26 cellular contexts compared by ENCODE assay signal in the genomic region with DNA sequence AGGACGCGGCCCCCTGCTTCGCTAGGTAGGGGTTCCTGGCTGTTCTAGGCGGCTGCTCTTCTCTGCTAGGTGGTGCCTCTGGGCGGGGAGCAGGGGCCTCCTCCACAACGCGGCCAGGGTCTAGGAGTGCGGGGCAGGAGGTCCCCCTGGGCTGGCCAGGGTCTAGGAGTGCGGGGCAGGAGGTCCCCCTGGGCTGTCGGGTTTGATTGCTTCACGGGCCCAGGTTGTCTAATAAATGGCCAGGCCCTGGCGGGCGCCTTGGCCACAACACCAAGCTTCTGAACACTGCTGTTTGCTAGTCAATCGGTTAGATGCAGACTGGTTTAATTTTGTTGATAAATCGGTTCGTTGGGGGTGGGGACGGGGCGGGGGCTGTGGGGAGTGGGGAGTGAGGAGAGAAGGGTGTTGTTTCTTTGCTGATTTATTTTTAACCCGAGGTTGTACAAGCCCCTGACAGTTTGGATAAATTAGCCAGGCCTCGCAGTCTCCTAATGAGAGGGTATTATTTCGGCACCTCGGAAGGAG. TPM values are rescaled to one million over a fixed set of nuclear protein-coding genes. Genes with fewer than 3 reads are reported as not detected.
A peak's percentile ranks its signal among the peaks of the same experiment; 100 is the strongest.
DNase-seq lines count a peak whose midpoint lies in the region; ATAC-seq and TF ChIP-seq lines count a peak whose summit lies in the region.
"Had no signal": no experiment of that assay in that cellular context is flagged by ENCODE, and none has a peak within 500 bp of the region (broad histone marks: within the 10 kb centered on the region; RNA-seq: fewer than 3 reads in every experiment).

No MANE protein-coding gene starts in this region.

- POLR2A ChIA-PET in activated naive CD8-positive, alpha-beta T cell treated with anti-CD3 and anti-CD28 coated beads, Interleukin-2, amount 10 ng/mL, durations not matched to agents 7 days and 5 days (lab: Charles Lee) = no interaction called here
- POLR2A ChIA-PET in naive thymus-derived CD8-positive, alpha-beta T cell (lab: Charles Lee) = no interaction called here

- no peaks in the 10 kb centered on the region for H3K9me3 Mint-ChIP-seq in activated naive CD8-positive, alpha-beta T cell treated with anti-CD3 and anti-CD28 coated beads, Interleukin-2, amount 10 ng/mL, durations not matched to agents 7 days and 5 days
- H3K9me3 Mint-ChIP-seq in naive thymus-derived CD8-positive, alpha-beta T cell = peaks cover 0 to 2% (median 0%) of the 10 kb centered on the region in 9 donors

- H3K4me3 ChIP-seq in right cardiac atrium (ENCODE audit: low read length) (no peak overlapping the region), uterus (no peak overlapping the region)
- H3K4me3 ChIP-seq: esophagus muscularis mucosa, gastroesophageal sphincter, K562, psoas muscle, testis had no signal

- 9% methylated on average over 22 of the region's 22 CpGs for WGBS in right cardiac atrium

- H3K27me3 Mint-ChIP-seq in activated naive CD8-positive, alpha-beta T cell treated with anti-CD3 and anti-CD28 coated beads, Interleukin-2, amount 10 ng/mL, durations not matched to agents 7 days and 5 days = peaks cover 65% of the 10 kb centered on the region
- H3K27me3 Mint-ChIP-seq in naive thymus-derived CD8-positive, alpha-beta T cell = peaks cover 33 to 66% (median 45%) of the 10 kb centered on the region in 5 donors

- DNase-seq in Right ventricle myocardium inferior (ENCODE audit: missing footprints) (peak; percentile 15), right cardiac atrium (no peak), GM13976 (ENCODE audit: low spot score) (no peak), NCI-H146 treated with DMSO at 0.1 percent for 48 hours (lab: John Stamatoyannopoulos, UW; ENCODE audit: unreplicated experiment) (no peak), uterus (no peak)
- no peak for DNase-seq in activated naive CD8-positive, alpha-beta T cell treated with anti-CD3 and anti-CD28 coated beads, Interleukin-2, amount 10 ng/mL, durations not matched to agents 7 days and 5 days
- DNase-seq in naive thymus-derived CD8-positive, alpha-beta T cell = no peak
- DNase-seq: activated CD8-positive, alpha-beta memory T cell treated with anti-CD3 and anti-CD28 coated beads for 24 hours; activated effector memory CD4-positive, alpha-beta T cell treated with Interleukin-2 at 50 U/mL for 16 hours; AML-193; anterior cingulate cortex; cerebellar nuclear complex; COR-L47; effector CD4-positive, alpha-beta T cell; left cardiac atrium; NCI-H187 treated with DMSO at 0.1 percent for 48 hours; NCI-H446 treated with DMSO at 0.1 percent for 48 hours; stimulated activated CD8-positive, alpha-beta memory T cell treated with anti-CD3 and anti-CD28 coated beads, Interleukin-4, amount 100 ng/mL, for 48 hours; SW 1271; testis had no signal

- peaks cover 1% of the 10 kb centered on the region for H3K36me3 Mint-ChIP-seq in activated naive CD8-positive, alpha-beta T cell treated with anti-CD3 and anti-CD28 coated beads, Interleukin-2, amount 10 ng/mL, durations not matched to agents 7 days and 5 days
- H3K36me3 Mint-ChIP-seq in naive thymus-derived CD8-positive, alpha-beta T cell = peaks cover 0 to 4% (median 0%) of the 10 kb centered on the region in 3 donors

- H3K9me3 ChIP-seq in right cardiac atrium (ENCODE audit: control insufficient read depth, low read length) (no peaks in the 10 kb centered on the region), uterus (no peaks in the 10 kb centered on the region)
- H3K9me3 ChIP-seq: esophagus muscularis mucosa, gastroesophageal sphincter, psoas muscle, testis had no signal

- peaks cover 8% of the 10 kb centered on the region for H3K4me1 Mint-ChIP-seq in activated naive CD8-positive, alpha-beta T cell treated with anti-CD3 and anti-CD28 coated beads, Interleukin-2, amount 10 ng/mL, durations not matched to agents 7 days and 5 days
- peaks cover 4 to 22% (median 15%) of the 10 kb centered on the region in 4 donors for H3K4me1 Mint-ChIP-seq in naive thymus-derived CD8-positive, alpha-beta T cell

- in situ Hi-C loops in GM13976 (cut with MboI; ENCODE audit: low sequenced_read_pairs, unreplicated experiment) = no loop called here

- no peak overlapping the region for H3K27ac ChIP-seq in right cardiac atrium (ENCODE audit: low read length)
- no peak overlapping the region for H3K27ac ChIP-seq in uterus
- H3K27ac ChIP-seq: esophagus muscularis mucosa, gastroesophageal sphincter, HL-60, psoas muscle, RWPE1, testis had no signal

- ATAC-seq in Right ventricle myocardium inferior (no peak), right cardiac atrium (no peak)
- no peak for ATAC-seq in activated naive CD8-positive, alpha-beta T cell treated with anti-CD3 and anti-CD28 coated beads, Interleukin-2, amount 10 ng/mL, durations not matched to agents 7 days and 5 days (ENCODE audit: low read depth)
- peak; percentile 15 to 19 for ATAC-seq in naive thymus-derived CD8-positive, alpha-beta T cell
- ATAC-seq: gastroesophageal sphincter, K562, left cardiac atrium, psoas muscle had no signal

- peak overlapping the region; percentile 54 for H3K27ac Mint-ChIP-seq in activated naive CD8-positive, alpha-beta T cell treated with anti-CD3 and anti-CD28 coated beads, Interleukin-2, amount 10 ng/mL, durations not matched to agents 7 days and 5 days
- peak overlapping the region in 1 of 10 donors; percentile 40 for H3K27ac Mint-ChIP-seq in naive thymus-derived CD8-positive, alpha-beta T cell

- H3K27me3 ChIP-seq in right cardiac atrium (ENCODE audit: control insufficient read depth, insufficient read depth) (no peaks in the 10 kb centered on the region), uterus (peaks cover 24 to 80% of the 10 kb centered on the region in 2 donors)
- H3K27me3 ChIP-seq: testis had no signal

- H3K36me3 ChIP-seq in uterus = no peaks in the 10 kb centered on the region
- H3K36me3 ChIP-seq: esophagus muscularis mucosa, gastroesophageal sphincter had no signal

- H3K4me1 ChIP-seq in right cardiac atrium (ENCODE audit: control insufficient read depth, insufficient read depth, low read length) = no peaks in the 10 kb centered on the region
- peaks cover 0 to 11% of the 10 kb centered on the region in 2 donors for H3K4me1 ChIP-seq in uterus
- H3K4me1 ChIP-seq: testis had no signal

- TF ChIP-seq CTCF in GM13976 (IDR thresholded peaks at IDR 0.05; ENCODE audit: borderline replicate concordance, control extremely low read depth, extremely low read depth, insufficient read depth, missing control alignments) (no peak), uterus (IDR thresholded peaks at IDR 0.05) (no peak)

- intact Hi-C loops in Right ventricle myocardium inferior (cut with DNase I) (no loop called here), right cardiac atrium (cut with DNase I) (no loop called here), uterus (cut with DNase I; ENCODE audit: low total_unique reads) (no loop called here)

- no peak for TF ChIP-seq POLR2A in uterus (IDR thresholded peaks at IDR 0.05)

- H3K4me3 Mint-ChIP-seq in activated naive CD8-positive, alpha-beta T cell treated with anti-CD3 and anti-CD28 coated beads, Interleukin-2, amount 10 ng/mL, durations not matched to agents 7 days and 5 days = no peak overlapping the region
- H3K4me3 Mint-ChIP-seq in naive thymus-derived CD8-positive, alpha-beta T cell = peak overlapping the region in 3 of 10 donors; percentile 22 to 42 (median 40)

RNA-seq across cellular contexts. Expression of a gene that starts 7.7 kb away (rescaled TPM):
- total RNA-seq in Right ventricle myocardium inferior (not detected), right cardiac atrium (not detected), uterus (not detected)
- not detected for polyA plus RNA-seq in right cardiac atrium
- not detected for total RNA-seq in activated naive CD8-positive, alpha-beta T cell treated with anti-CD3 and anti-CD28 coated beads, Interleukin-2, amount 10 ng/mL, durations not matched to agents 7 days and 5 days
- total RNA-seq in naive thymus-derived CD8-positive, alpha-beta T cell = not detected
- polyA plus RNA-seq in naive thymus-derived CD8-positive, alpha-beta T cell = not detected
- total RNA-seq: esophagus muscularis mucosa, gastroesophageal sphincter, K562, left cardiac atrium, psoas muscle had no signal
- polyA plus RNA-seq: K562, psoas muscle had no signal

Comparison
In these comparisons a context has a peak if more than half of its experiments do, and no peak if none do; other contexts are left out.
1. ATAC-seq: peak in naive thymus-derived CD8-positive, alpha-beta T cell (2 of 2); none in Right ventricle myocardium inferior (single experiment), right cardiac atrium (0 of 2) and activated naive CD8-positive, alpha-beta T cell treated with anti-CD3 and anti-CD28 coated beads, Interleukin-2, amount 10 ng/mL, durations not matched to agents 7 days and 5 days (single experiment).